In the genomic region with DNA sequence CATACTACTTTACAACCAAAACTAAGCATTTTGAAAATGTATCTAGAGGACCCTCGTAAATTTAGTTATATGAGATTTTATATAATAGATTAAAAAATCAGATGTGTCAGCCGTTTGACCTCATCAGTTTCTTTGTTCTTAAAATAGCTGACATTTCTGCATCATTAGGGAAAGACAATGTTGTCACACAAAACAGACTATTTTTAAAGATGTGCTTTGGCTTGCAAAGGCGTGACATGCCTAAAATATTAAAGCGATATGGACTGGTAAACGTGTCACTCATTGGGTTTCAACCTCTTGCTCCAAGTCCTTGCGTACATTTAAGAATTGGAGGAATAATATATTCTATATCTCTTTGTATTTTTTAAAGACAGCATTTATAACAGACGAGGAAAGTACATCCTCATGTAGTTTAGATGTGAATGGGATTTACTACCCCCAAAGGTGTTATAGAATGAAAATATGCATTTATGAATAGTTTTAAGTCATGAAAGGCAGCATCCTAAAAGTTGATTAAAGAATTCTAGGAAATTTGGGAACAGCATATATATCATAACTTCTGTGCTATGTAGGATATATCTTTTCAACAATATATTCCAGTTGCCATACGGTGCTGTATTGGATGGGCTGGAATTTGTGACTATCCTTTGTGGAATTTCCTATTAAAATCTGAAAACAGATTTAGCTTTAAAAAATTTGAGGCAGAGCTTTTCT, we compare ENCODE assay signal across 12 cellular contexts. TPM values are rescaled to one million over a fixed set of nuclear protein-coding genes. Genes with fewer than 3 reads are reported as not detected.
A peak's percentile ranks its signal among the peaks of the same experiment; 100 is the strongest.
DNase-seq lines count a peak whose midpoint lies in the region; ATAC-seq and TF ChIP-seq lines count a peak whose summit lies in the region.
"Had no signal": no experiment of that assay in that cellular context is flagged by ENCODE, and none has a peak within 500 bp of the region (broad histone marks: within the 10 kb centered on the region; RNA-seq: fewer than 3 reads in every experiment).

No MANE protein-coding gene starts in this region.

- H3K4me1 Mint-ChIP-seq in stimulated activated naive CD8-positive, alpha-beta T cell treated with anti-CD3 and anti-CD28 coated beads, Interleukin-15, Interleukin-2, amounts not matched to agents 100 ng/mL and 50 ng/mL, for 24 hours (ENCODE audit: low read depth), result peaks cover 73% of the 10 kb centered on the region

- H3K4me1 ChIP-seq in ascending aorta, result peaks cover 0 to 41% of the 10 kb centered on the region in 2 donors
- peaks cover 2 to 45% (median 26%) of the 10 kb centered on the region in 4 donors for H3K4me1 ChIP-seq in liver (ENCODE audit: control insufficient read depth in 4 of 4, insufficient read depth in 4 of 4, low read length in 3 of 4)

- TF ChIP-seq RAD21 in liver (IDR thresholded peaks at IDR 0.05), result no peak

- WGBS in liver, result 77% methylated on average over 8 of the region's 8 CpGs

- peak overlapping the region; percentile 71 for H3K4me3 Mint-ChIP-seq in stimulated activated naive CD8-positive, alpha-beta T cell treated with anti-CD3 and anti-CD28 coated beads, Interleukin-15, Interleukin-2, amounts not matched to agents 100 ng/mL and 50 ng/mL, for 24 hours

- peaks cover 68% of the 10 kb centered on the region for H3K36me3 Mint-ChIP-seq in stimulated activated naive CD8-positive, alpha-beta T cell treated with anti-CD3 and anti-CD28 coated beads, Interleukin-15, Interleukin-2, amounts not matched to agents 100 ng/mL and 50 ng/mL, for 24 hours (ENCODE audit: low read depth)

- no peak for DNase-seq in stimulated activated naive CD8-positive, alpha-beta T cell treated with anti-CD3 and anti-CD28 coated beads, Interleukin-15, Interleukin-2, amounts not matched to agents 100 U/mL and 50 U/mL, for 24 hours
- DNase-seq in ascending aorta (ENCODE audit: low spot score in 2 of 2) (no peak), COLO668 (lab: John Stamatoyannopoulos, UW; ENCODE audit: unreplicated experiment) (no peak), foreskin melanocyte (no peak)
- DNase-seq: activated CD4-positive, CD25-positive, alpha-beta regulatory T cell; central memory CD4-positive, alpha-beta T cell; NCI-H526; stimulated activated naive B cell treated with anti-CD40 and anti-IgM and Interleukin-4, amounts not matched to agents 10 μg/mL and 1 μg/mL and 100 μg/mL, for 72 hours had no signal

- no peak for ATAC-seq in stimulated activated naive CD8-positive, alpha-beta T cell treated with anti-CD3 and anti-CD28 coated beads, Interleukin-15, Interleukin-2, amounts not matched to agents 100 U/mL and 50 U/mL, for 24 hours
- no peak for ATAC-seq in HG02588 (IDR thresholded peaks at IDR 0.05; ENCODE audit: unreplicated experiment)
- no peak for ATAC-seq in HG03520 (IDR thresholded peaks at IDR 0.05; ENCODE audit: unreplicated experiment)
- ATAC-seq: stimulated activated naive B cell treated with anti-CD40 and anti-IgM and Interleukin-4, amounts not matched to agents 10 μg/mL and 1 μg/mL and 100 μg/mL, for 72 hours had no signal

- H3K36me3 ChIP-seq in ascending aorta, result peaks cover 36 to 47% of the 10 kb centered on the region in 2 donors
- H3K36me3 ChIP-seq in liver (ENCODE audit: control insufficient read depth in 4 of 4, insufficient read depth in 3 of 4, low read depth in 1 of 4, low read length in 3 of 4), result peaks cover 2 to 31% (median 24%) of the 10 kb centered on the region in 4 donors

- H3K27me3 Mint-ChIP-seq in stimulated activated naive CD8-positive, alpha-beta T cell treated with anti-CD3 and anti-CD28 coated beads, Interleukin-15, Interleukin-2, amounts not matched to agents 100 ng/mL and 50 ng/mL, for 24 hours, result no peaks in the 10 kb centered on the region
- H3K27me3 Mint-ChIP-seq: stimulated activated naive B cell treated with anti-CD40 and anti-IgM and Interleukin-4, amounts not matched to agents 10 μg/mL and 1 μg/mL and 100 μg/mL, for 72 hours had no signal

- H3K9me3 ChIP-seq in ascending aorta, result no peaks in the 10 kb centered on the region
- no peaks in the 10 kb centered on the region for H3K9me3 ChIP-seq in liver (ENCODE audit: control insufficient read depth in 4 of 4, low read length in 3 of 4)

- H3K27me3 ChIP-seq in ascending aorta, result no peaks in the 10 kb centered on the region
- no peaks in the 10 kb centered on the region for H3K27me3 ChIP-seq in liver (ENCODE audit: control insufficient read depth in 4 of 4, insufficient read depth in 4 of 4, low read length in 3 of 4)

- intact Hi-C loops in ascending aorta (cut with DNase I), result no loop called here

- peak overlapping the region; percentile 80 for H3K27ac Mint-ChIP-seq in stimulated activated naive CD8-positive, alpha-beta T cell treated with anti-CD3 and anti-CD28 coated beads, Interleukin-15, Interleukin-2, amounts not matched to agents 100 ng/mL and 50 ng/mL, for 24 hours
- H3K27ac Mint-ChIP-seq: stimulated activated naive B cell treated with anti-CD40 and anti-IgM and Interleukin-4, amounts not matched to agents 10 μg/mL and 1 μg/mL and 100 μg/mL, for 72 hours had no signal

- H3K9ac ChIP-seq in liver (ENCODE audit: low read depth in 1 of 2, low read length in 2 of 2), result no peak overlapping the region

- no peak for TF ChIP-seq CTCF in ascending aorta (IDR thresholded peaks at IDR 0.05)
- no peak for TF ChIP-seq CTCF in liver (IDR thresholded peaks at IDR 0.05; ENCODE audit: low read depth, low read length, missing input control)

- no peaks in the 10 kb centered on the region for H3K9me3 Mint-ChIP-seq in stimulated activated naive CD8-positive, alpha-beta T cell treated with anti-CD3 and anti-CD28 coated beads, Interleukin-15, Interleukin-2, amounts not matched to agents 100 ng/mL and 50 ng/mL, for 24 hours
- H3K9me3 Mint-ChIP-seq: stimulated activated naive B cell treated with anti-CD40 and anti-IgM and Interleukin-4, amounts not matched to agents 10 μg/mL and 1 μg/mL and 100 μg/mL, for 72 hours had no signal

- H3K4me3 ChIP-seq in ascending aorta, result peak overlapping the region; percentile 34 to 81
- no peak overlapping the region for H3K4me3 ChIP-seq in liver (ENCODE audit: low read depth in 1 of 3, low read length in 3 of 3)

- H3K27ac ChIP-seq in ascending aorta (peak overlapping the region; percentile 100), liver (ENCODE audit: low read depth in 1 of 2, low read length in 2 of 2) (no peak overlapping the region)

TF ChIP-seq in liver, 16 proteins besides CTCF, POLR2A, EP300 and RAD21:
- TF ChIP-seq, protein P1, sequence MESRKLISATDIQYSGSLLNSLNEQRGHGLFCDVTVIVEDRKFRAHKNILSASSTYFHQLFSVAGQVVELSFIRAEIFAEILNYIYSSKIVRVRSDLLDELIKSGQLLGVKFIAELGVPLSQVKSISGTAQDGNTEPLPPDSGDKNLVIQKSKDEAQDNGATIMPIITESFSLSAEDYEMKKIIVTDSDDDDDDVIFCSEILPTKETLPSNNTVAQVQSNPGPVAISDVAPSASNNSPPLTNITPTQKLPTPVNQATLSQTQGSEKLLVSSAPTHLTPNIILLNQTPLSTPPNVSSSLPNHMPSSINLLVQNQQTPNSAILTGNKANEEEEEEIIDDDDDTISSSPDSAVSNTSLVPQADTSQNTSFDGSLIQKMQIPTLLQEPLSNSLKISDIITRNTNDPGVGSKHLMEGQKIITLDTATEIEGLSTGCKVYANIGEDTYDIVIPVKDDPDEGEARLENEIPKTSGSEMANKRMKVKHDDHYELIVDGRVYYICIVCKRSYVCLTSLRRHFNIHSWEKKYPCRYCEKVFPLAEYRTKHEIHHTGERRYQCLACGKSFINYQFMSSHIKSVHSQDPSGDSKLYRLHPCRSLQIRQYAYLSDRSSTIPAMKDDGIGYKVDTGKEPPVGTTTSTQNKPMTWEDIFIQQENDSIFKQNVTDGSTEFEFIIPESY (IDR thresholded peaks at IDR 0.05), result no peak
- TF ChIP-seq, protein P2, sequence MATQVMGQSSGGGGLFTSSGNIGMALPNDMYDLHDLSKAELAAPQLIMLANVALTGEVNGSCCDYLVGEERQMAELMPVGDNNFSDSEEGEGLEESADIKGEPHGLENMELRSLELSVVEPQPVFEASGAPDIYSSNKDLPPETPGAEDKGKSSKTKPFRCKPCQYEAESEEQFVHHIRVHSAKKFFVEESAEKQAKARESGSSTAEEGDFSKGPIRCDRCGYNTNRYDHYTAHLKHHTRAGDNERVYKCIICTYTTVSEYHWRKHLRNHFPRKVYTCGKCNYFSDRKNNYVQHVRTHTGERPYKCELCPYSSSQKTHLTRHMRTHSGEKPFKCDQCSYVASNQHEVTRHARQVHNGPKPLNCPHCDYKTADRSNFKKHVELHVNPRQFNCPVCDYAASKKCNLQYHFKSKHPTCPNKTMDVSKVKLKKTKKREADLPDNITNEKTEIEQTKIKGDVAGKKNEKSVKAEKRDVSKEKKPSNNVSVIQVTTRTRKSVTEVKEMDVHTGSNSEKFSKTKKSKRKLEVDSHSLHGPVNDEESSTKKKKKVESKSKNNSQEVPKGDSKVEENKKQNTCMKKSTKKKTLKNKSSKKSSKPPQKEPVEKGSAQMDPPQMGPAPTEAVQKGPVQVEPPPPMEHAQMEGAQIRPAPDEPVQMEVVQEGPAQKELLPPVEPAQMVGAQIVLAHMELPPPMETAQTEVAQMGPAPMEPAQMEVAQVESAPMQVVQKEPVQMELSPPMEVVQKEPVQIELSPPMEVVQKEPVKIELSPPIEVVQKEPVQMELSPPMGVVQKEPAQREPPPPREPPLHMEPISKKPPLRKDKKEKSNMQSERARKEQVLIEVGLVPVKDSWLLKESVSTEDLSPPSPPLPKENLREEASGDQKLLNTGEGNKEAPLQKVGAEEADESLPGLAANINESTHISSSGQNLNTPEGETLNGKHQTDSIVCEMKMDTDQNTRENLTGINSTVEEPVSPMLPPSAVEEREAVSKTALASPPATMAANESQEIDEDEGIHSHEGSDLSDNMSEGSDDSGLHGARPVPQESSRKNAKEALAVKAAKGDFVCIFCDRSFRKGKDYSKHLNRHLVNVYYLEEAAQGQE (IDR thresholded peaks at IDR 0.05), result peak; percentile 5

RNA-seq across cellular contexts. Expression of a gene that starts 3.8 kb away (rescaled TPM):
- total RNA-seq in ascending aorta (421 TPM), liver (100 to 1,000 TPM; 158 to 178 TPM)
- polyA plus RNA-seq in liver, result 100 to 1,000 TPM; 181 to 314 TPM

RNA-seq across cellular contexts. Expression of a gene that starts 10.5 kb away (rescaled TPM):
- total RNA-seq in ascending aorta (198 TPM), liver (100 to 1,000 TPM; 106 to 111 TPM)
- polyA plus RNA-seq in liver, result 100 to 1,000 TPM; 200 to 303 TPM

RNA-seq across cellular contexts. Expression of a gene that starts 31.6 kb away (rescaled TPM):
- total RNA-seq in ascending aorta, result 7.8 TPM
- total RNA-seq in liver, result 10 to 100 TPM; 10.1 to 48.4 TPM
- polyA plus RNA-seq in liver, result 10 to 100 TPM; 21.1 to 21.6 TPM

Comparison
In these comparisons a context has a peak if more than half of its experiments do, and no peak if none do; other contexts are left out.
1. H3K27ac ChIP-seq: peak in ascending aorta (2 of 2); none in liver (0 of 2).
2. H3K4me3 ChIP-seq: peak in ascending aorta (2 of 2); none in liver (0 of 3).